ENCODE assay signal across 1 cellular context in genomic region chr4:156751486-156751885, GRCh38.
TF ChIP-seq lines count a peak whose summit lies in the region.

No MANE protein-coding gene starts in this region.

TF ChIP-seq in HCT116, 20 proteins besides CTCF, POLR2A, EP300 and RAD21 (continued from another document):
- TF ChIP-seq ELF1 (IDR thresholded peaks at IDR 0.05; ENCODE audit: borderline replicate concordance, low read depth) (no peak), FOSL1 (IDR thresholded peaks at IDR 0.05; ENCODE audit: low read depth) (0 out of 2 replicates have a peak, but pooled peaks have one; percentile 10)
